12 cellular contexts compared by ENCODE assay signal in genomic region chr12:95648990-95649791, GRCh38.
DNase-seq lines count a peak whose midpoint lies in the region; TF ChIP-seq lines count a peak whose summit lies in the region.
"Had no signal": no experiment of that assay in that cellular context is flagged by ENCODE, and none has a peak within 500 bp of the region (broad histone marks: within the 10 kb centered on the region; RNA-seq: fewer than 3 reads in every experiment).

No MANE protein-coding gene starts in this region.

- no peak for TF ChIP-seq POLR2A in breast epithelium (IDR thresholded peaks at IDR 0.05)
- TF ChIP-seq POLR2A in erythroblast (IDR thresholded peaks at IDR 0.05; ENCODE audit: low read length) = no peak

- peaks cover 5 to 6% of the 10 kb centered on the region in 2 donors for H3K4me1 ChIP-seq in breast epithelium
- H3K4me1 ChIP-seq in BE2C = no peaks in the 10 kb centered on the region
- H3K4me1 ChIP-seq: spleen had no signal

- in situ Hi-C loops in ACHN (cut with HindIII; ENCODE audit: low pct_ligation_motif_present, low pct_unique_long_range_greater_than_20kb, low sequenced_read_pairs) = no loop called here

- DNase-seq in ACHN (peak; percentile 20), HPDE6-E6E7 (ENCODE audit: extremely low spot score) (peak; percentile 87), breast epithelium (ENCODE audit: low spot score in 2 of 2) (peak in 1 of 2 donors; percentile 75), kidney epithelial cell (ENCODE audit: low read depth) (peak; percentile 85), GM10266 (ENCODE audit: extremely low spot score) (no peak), BE2C (no peak), erythroblast (lab: John Stamatoyannopoulos, UW) (no peak)
- no peak for DNase-seq in NK-92 treated with Interleukin-12 subunit alpha and Interleukin-12 subunit beta, amount 100 ng/mL, for 24 hours (lab: John Stamatoyannopoulos, UW)
- DNase-seq: activated T-cell treated with anti-CD3 and anti-CD28 coated beads for 4 hours; spleen; stimulated activated naive CD4-positive, alpha-beta T cell treated with Interleukin-2 at 50 U/mL for 16 hours had no signal

- no peaks in the 10 kb centered on the region for H3K9me3 ChIP-seq in breast epithelium
- no peaks in the 10 kb centered on the region for H3K9me3 ChIP-seq in BE2C
- H3K9me3 ChIP-seq: BLaER1, spleen had no signal

- H3K36me3 ChIP-seq in breast epithelium (no peaks in the 10 kb centered on the region), kidney epithelial cell (ENCODE audit: control insufficient read depth, insufficient read depth, low read length) (no peaks in the 10 kb centered on the region), BE2C (no peaks in the 10 kb centered on the region)
- H3K36me3 ChIP-seq: BLaER1, spleen had no signal

- H3K4me3 ChIP-seq in breast epithelium = no peak overlapping the region
- H3K4me3 ChIP-seq in kidney epithelial cell (ENCODE audit: low read depth, low read length) = no peak overlapping the region
- H3K4me3 ChIP-seq in BE2C (ENCODE audit: low read depth, low read length) = no peak overlapping the region
- H3K4me3 ChIP-seq: BLaER1, spleen had no signal

- TF ChIP-seq CTCF in breast epithelium (IDR thresholded peaks at IDR 0.05) = no peak
- no peak for TF ChIP-seq CTCF in kidney epithelial cell (IDR thresholded peaks at IDR 0.05; ENCODE audit: insufficient read depth, low read length, poor library complexity, severe bottlenecking)
- no peak for TF ChIP-seq CTCF in GM10266 (IDR thresholded peaks at IDR 0.05; ENCODE audit: control insufficient read depth, insufficient read depth, low read depth, missing control alignments)
- no peak for TF ChIP-seq CTCF in BE2C (IDR thresholded peaks at IDR 0.05; ENCODE audit: low read depth, low read length)

- no peaks in the 10 kb centered on the region for H3K27me3 ChIP-seq in breast epithelium
- H3K27me3 ChIP-seq in kidney epithelial cell (ENCODE audit: control insufficient read depth, insufficient read depth, low read length) = no peaks in the 10 kb centered on the region
- H3K27me3 ChIP-seq in BE2C = no peaks in the 10 kb centered on the region
- H3K27me3 ChIP-seq: BLaER1 had no signal

- intact Hi-C loops in breast epithelium (cut with DNase I; ENCODE audit: low total_unique reads) = no loop called here

- H3K27ac ChIP-seq in breast epithelium = peak overlapping the region; percentile 73 to 83
- H3K27ac ChIP-seq: BLaER1, spleen had no signal

Comparison
In these comparisons a context has a peak if more than half of its experiments do, and no peak if none do; other contexts are left out.
1. DNase-seq: peak in ACHN (single experiment), HPDE6-E6E7 (single experiment) and kidney epithelial cell (single experiment); none in GM10266 (single experiment), BE2C (single experiment), NK-92 treated with Interleukin-12 subunit alpha and Interleukin-12 subunit beta, amount 100 ng/mL, for 24 hours (single experiment) and erythroblast (0 of 2).